Comparison of ENCODE assay signal across 17 cellular contexts in genomic region chr16:71794943-71795342, GRCh38. TPM values are rescaled to one million over a fixed set of nuclear protein-coding genes. Genes with fewer than 3 reads are reported as not detected.
DNase-seq lines count a peak whose midpoint lies in the region; ATAC-seq and TF ChIP-seq lines count a peak whose summit lies in the region.
"Had no signal": no experiment of that assay in that cellular context is flagged by ENCODE, and none has a peak within 500 bp of the region (broad histone marks: within the 10 kb centered on the region; RNA-seq: fewer than 3 reads in every experiment).

No MANE protein-coding gene starts in this region.

- H3K9me3 Mint-ChIP-seq in activated CD8-positive, alpha-beta memory T cell treated with anti-CD3 and anti-CD28 coated beads, Interleukin-2, amount 10 ng/mL, durations not matched to agents 7 days and 5 days (ENCODE audit: low read depth), result no peaks in the 10 kb centered on the region
- no peaks in the 10 kb centered on the region for H3K9me3 Mint-ChIP-seq in endothelial cell (ENCODE audit: unreplicated experiment)
- H3K9me3 Mint-ChIP-seq in progenitor cell of endocrine pancreas (ENCODE audit: low read depth), result no peaks in the 10 kb centered on the region

- TF ChIP-seq CTCF in endothelial cell (IDR thresholded peaks at IDR 0.05; ENCODE audit: unreplicated experiment) (no peak), progenitor cell of endocrine pancreas (IDR thresholded peaks at IDR 0.05; ENCODE audit: unreplicated experiment) (no peak)

- H3K27me3 Mint-ChIP-seq in activated CD8-positive, alpha-beta memory T cell treated with anti-CD3 and anti-CD28 coated beads, Interleukin-2, amount 10 ng/mL, durations not matched to agents 7 days and 5 days, result no peaks in the 10 kb centered on the region
- H3K27me3 Mint-ChIP-seq in T-helper 17 cell (no peaks in the 10 kb centered on the region), endothelial cell (ENCODE audit: unreplicated experiment) (no peaks in the 10 kb centered on the region), progenitor cell of endocrine pancreas (no peaks in the 10 kb centered on the region)

- H3K36me3 Mint-ChIP-seq in activated CD8-positive, alpha-beta memory T cell treated with anti-CD3 and anti-CD28 coated beads, Interleukin-2, amount 10 ng/mL, durations not matched to agents 7 days and 5 days, result peaks cover 20% of the 10 kb centered on the region
- H3K36me3 Mint-ChIP-seq in T-helper 17 cell (ENCODE audit: low read depth), result no peaks in the 10 kb centered on the region
- H3K36me3 Mint-ChIP-seq in endothelial cell (ENCODE audit: low read depth, unreplicated experiment), result no peaks in the 10 kb centered on the region
- H3K36me3 Mint-ChIP-seq in progenitor cell of endocrine pancreas (ENCODE audit: insufficient read depth), result peaks cover 2% of the 10 kb centered on the region

- H3K9me3 ChIP-seq in T-helper 17 cell (ENCODE audit: control insufficient read depth, low read length, poor library complexity, severe bottlenecking), result no peaks in the 10 kb centered on the region
- H3K9me3 ChIP-seq: A549, adrenal gland, BLaER1 had no signal

- no peak overlapping the region for H3K4me3 Mint-ChIP-seq in activated CD8-positive, alpha-beta memory T cell treated with anti-CD3 and anti-CD28 coated beads, Interleukin-2, amount 10 ng/mL, durations not matched to agents 7 days and 5 days
- H3K4me3 Mint-ChIP-seq in T-helper 17 cell (no peak overlapping the region), endothelial cell (ENCODE audit: unreplicated experiment) (no peak overlapping the region), progenitor cell of endocrine pancreas (ENCODE audit: low read depth) (no peak overlapping the region)

- peak overlapping the region; percentile 50 for H3K27ac Mint-ChIP-seq in activated CD8-positive, alpha-beta memory T cell treated with anti-CD3 and anti-CD28 coated beads, Interleukin-2, amount 10 ng/mL, durations not matched to agents 7 days and 5 days
- peak overlapping the region; percentile 83 for H3K27ac Mint-ChIP-seq in T-helper 17 cell
- peak overlapping the region; percentile 22 for H3K27ac Mint-ChIP-seq in endothelial cell (ENCODE audit: unreplicated experiment)
- H3K27ac Mint-ChIP-seq in progenitor cell of endocrine pancreas, result peak overlapping the region; percentile 31

- no peak for DNase-seq in activated CD8-positive, alpha-beta memory T cell treated with anti-CD3 and anti-CD28 coated beads, Interleukin-2, amount 10 ng/mL, durations not matched to agents 7 days and 5 days
- no peak for DNase-seq in activated CD8-positive, alpha-beta memory T cell treated with anti-CD3 and anti-CD28 coated beads, Interleukin-2, amount 50 U/mL, for 4 hours
- no peak for DNase-seq in T-helper 17 cell
- no peak for DNase-seq in endothelial cell (ENCODE audit: low spot score)
- no peak for DNase-seq in progenitor cell of endocrine pancreas (ENCODE audit: low spot score, unreplicated experiment)
- no peak for DNase-seq in T-helper 1 cell
- DNase-seq in ecto neural progenitor cell (ENCODE audit: low spot score), result no peak
- DNase-seq: activated CD4-positive, alpha-beta T cell treated with anti-CD3 and anti-CD28 coated beads for 48 hours; DMS153; dorsolateral prefrontal cortex; NCI-H146; NCI-H774; PC-3 had no signal

- ATAC-seq in activated CD8-positive, alpha-beta memory T cell treated with anti-CD3 and anti-CD28 coated beads, Interleukin-2, amount 10 ng/mL, durations not matched to agents 7 days and 5 days, result no peak
- ATAC-seq in T-helper 17 cell, result no peak
- ATAC-seq in HG03139 (IDR thresholded peaks at IDR 0.05; ENCODE audit: unreplicated experiment), result no peak
- ATAC-seq: A549, PC-3 had no signal

- CTCF ChIA-PET in activated CD8-positive, alpha-beta memory T cell treated with anti-CD3 and anti-CD28 coated beads, Interleukin-2, amount 10 ng/mL, durations not matched to agents 7 days and 5 days (lab: Charles Lee), result interaction anchor here (1.0 to 1.9 kb wide), 4 partner anchors 14 to 114 kb away, joined by 3 to 9 read pairs (median 4); partner anchors contain the start of gene AP1G1

- H3K4me1 Mint-ChIP-seq in activated CD8-positive, alpha-beta memory T cell treated with anti-CD3 and anti-CD28 coated beads, Interleukin-2, amount 10 ng/mL, durations not matched to agents 7 days and 5 days, result peaks cover 47% of the 10 kb centered on the region
- H3K4me1 Mint-ChIP-seq in T-helper 17 cell, result peaks cover 39% of the 10 kb centered on the region
- H3K4me1 Mint-ChIP-seq in endothelial cell (ENCODE audit: unreplicated experiment), result peaks cover 15% of the 10 kb centered on the region
- peaks cover 2% of the 10 kb centered on the region for H3K4me1 Mint-ChIP-seq in progenitor cell of endocrine pancreas (ENCODE audit: low read depth)

RNA-seq across cellular contexts. Expression of gene AP1G1, which starts 13.7 kb away (rescaled TPM):
- 10 to 100 TPM; 87.2 to 88.6 TPM for total RNA-seq in activated CD8-positive, alpha-beta memory T cell treated with anti-CD3 and anti-CD28 coated beads, Interleukin-2, amount 10 ng/mL, durations not matched to agents 7 days and 5 days
- 100 to 1,000 TPM; 150 to 160 TPM for total RNA-seq in T-helper 17 cell
- 104 TPM for total RNA-seq in endothelial cell (ENCODE audit: unreplicated experiment)
- 101 and 109 TPM in 2 replicates for total RNA-seq in progenitor cell of endocrine pancreas

RNA-seq across cellular contexts. Expression of gene ATXN1L, which starts 50.8 kb away (rescaled TPM):
- total RNA-seq in activated CD8-positive, alpha-beta memory T cell treated with anti-CD3 and anti-CD28 coated beads, Interleukin-2, amount 10 ng/mL, durations not matched to agents 7 days and 5 days, result 10 to 100 TPM; 23.7 to 24.1 TPM
- total RNA-seq in T-helper 17 cell (10 to 100 TPM; 39.9 to 46.3 TPM), endothelial cell (ENCODE audit: unreplicated experiment) (34.4 TPM), progenitor cell of endocrine pancreas (28.5 and 28.6 TPM in 2 replicates)

Comparison
In these comparisons a context has a peak if more than half of its experiments do, and no peak if none do; other contexts are left out.
1. H3K27ac Mint-ChIP-seq: peak in every context shown above with its lines; median percentile 83 in T-helper 17 cell; 50 in activated CD8-positive, alpha-beta memory T cell treated with anti-CD3 and anti-CD28 coated beads, Interleukin-2, amount 10 ng/mL, durations not matched to agents 7 days and 5 days; 31 in progenitor cell of endocrine pancreas; 22 in endothelial cell.